In genomic region chr14:71394386-71394785, GRCh38 we compare ENCODE assay signal across 21 cellular contexts.
"Had no signal": no experiment of that assay in that cellular context is flagged by ENCODE, and none has a peak within 500 bp of the region (broad histone marks: within the 10 kb centered on the region; RNA-seq: fewer than 3 reads in every experiment).

No MANE protein-coding gene starts in this region.

- H3K27ac ChIP-seq: coronary artery, heart right ventricle, tibial nerve, uterus had no signal

- H3K36me3 ChIP-seq: heart right ventricle, spleen, tibial nerve, uterus had no signal

- H3K27ac Mint-ChIP-seq: activated CD4-positive, alpha-beta memory T cell treated with anti-CD3 and anti-CD28 coated beads, Interleukin-2, amount 10 ng/mL, durations not matched to agents 7 days and 5 days; activated CD8-positive, alpha-beta memory T cell treated with anti-CD3 and anti-CD28 coated beads, Interleukin-2, amount 10 ng/mL, durations not matched to agents 7 days and 5 days; activated T-helper 2 cell treated with anti-CD3 and anti-CD28 coated beads, Interferon-gamma antibody, Interleukin-2, Interleukin-4, amounts not matched to agents 10 μg/mL and 5 μg/mL and 100 μg/mL, durations not matched to agents 14 hours and 24 hours and 36 hours; nephron; T-helper 2 cell treated with Interferon-gamma antibody and Interleukin-4, amounts not matched to agents 5 μg/mL and 100 μg/mL, for 36 hours; WTC11 had no signal

- H3K4me3 ChIP-seq: coronary artery, heart right ventricle, spleen, tibial nerve, uterus had no signal

- H3K36me3 Mint-ChIP-seq: brain, WTC11 had no signal

- H3K4me1 ChIP-seq: uterus had no signal

- ATAC-seq: heart right ventricle, left cardiac atrium, WTC11 had no signal

- H3K4me1 Mint-ChIP-seq: nephron had no signal

- H3K27me3 ChIP-seq: heart right ventricle, spleen, tibial nerve, uterus had no signal

- H3K9me3 Mint-ChIP-seq: activated CD4-positive, alpha-beta memory T cell treated with anti-CD3 and anti-CD28 coated beads, Interleukin-2, amount 10 ng/mL, durations not matched to agents 7 days and 5 days; activated naive CD4-positive, alpha-beta T cell treated with anti-CD3 and anti-CD28 coated beads for 36 hours; activated T-helper 2 cell treated with anti-CD3 and anti-CD28 coated beads, Interferon-gamma antibody, Interleukin-2, Interleukin-4, amounts not matched to agents 10 μg/mL and 5 μg/mL and 100 μg/mL, durations not matched to agents 14 hours and 24 hours and 36 hours; brain; nephron; T-helper 2 cell treated with Interferon-gamma antibody and Interleukin-4, amounts not matched to agents 5 μg/mL and 100 μg/mL, for 36 hours; WTC11 had no signal

- DNase-seq: activated CD4-positive, alpha-beta memory T cell treated with anti-CD3 and anti-CD28 coated beads, Interleukin-2, amount 10 ng/mL, durations not matched to agents 7 days and 5 days; activated CD4-positive, alpha-beta T cell treated with anti-CD3 and anti-CD28 coated beads for 4 hours; activated CD8-positive, alpha-beta memory T cell treated with anti-CD3 and anti-CD28 coated beads, Interleukin-2, amount 10 ng/mL, durations not matched to agents 7 days and 5 days; activated naive CD4-positive, alpha-beta T cell treated with anti-CD3 and anti-CD28 coated beads for 36 hours; caudate nucleus; heart right ventricle; left cardiac atrium; nucleus accumbens; posterior cingulate gyrus; retina; spleen; stimulated activated naive CD8-positive, alpha-beta T cell treated with anti-CD3 and anti-CD28 coated beads, Interleukin-15, Interleukin-2, amounts not matched to agents 100 U/mL and 50 U/mL, for 24 hours; substantia nigra; uterus had no signal

- H3K4me3 Mint-ChIP-seq: activated CD4-positive, alpha-beta memory T cell treated with anti-CD3 and anti-CD28 coated beads, Interleukin-2, amount 10 ng/mL, durations not matched to agents 7 days and 5 days; activated CD8-positive, alpha-beta memory T cell treated with anti-CD3 and anti-CD28 coated beads, Interleukin-2, amount 10 ng/mL, durations not matched to agents 7 days and 5 days; activated naive CD4-positive, alpha-beta T cell treated with anti-CD3 and anti-CD28 coated beads for 36 hours; brain; nephron; T-helper 2 cell treated with Interferon-gamma antibody and Interleukin-4, amounts not matched to agents 5 μg/mL and 100 μg/mL, for 36 hours; WTC11 had no signal

- H3K9me3 ChIP-seq: heart right ventricle, spleen, tibial nerve, uterus had no signal
